In the genomic region with DNA sequence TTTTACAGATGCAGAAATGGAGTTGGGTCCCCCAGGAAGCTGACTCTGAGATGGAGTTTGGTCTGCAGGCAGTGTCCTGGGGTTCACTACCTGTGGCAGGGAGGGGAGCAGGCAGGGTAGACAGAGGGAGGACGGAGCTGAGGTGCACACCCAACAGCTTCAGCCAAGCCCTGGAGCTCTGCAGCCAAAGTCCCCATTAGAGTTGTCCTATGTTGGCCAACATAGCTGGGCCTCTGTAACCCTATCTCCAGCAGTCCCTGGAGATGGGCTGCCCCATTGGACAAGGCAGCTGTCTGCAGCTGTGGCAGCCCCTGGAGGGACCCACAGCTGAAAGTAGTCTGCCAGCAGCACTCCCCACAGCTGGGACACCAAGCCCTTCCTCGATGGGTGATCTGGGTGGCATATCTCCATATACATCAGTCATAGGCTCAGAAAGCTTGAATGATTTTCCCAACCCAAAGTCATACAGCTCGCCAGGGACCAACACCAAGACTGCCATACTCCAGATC, we compare ENCODE assay signal across 16 cellular contexts. TPM values are rescaled to one million over a fixed set of nuclear protein-coding genes. Genes with fewer than 3 reads are reported as not detected.
DNase-seq lines count a peak whose midpoint lies in the region; ATAC-seq lines count a peak whose summit lies in the region.
"Had no signal": no experiment of that assay in that cellular context is flagged by ENCODE, and none has a peak within 500 bp of the region (broad histone marks: within the 10 kb centered on the region; RNA-seq: fewer than 3 reads in every experiment).

No MANE protein-coding gene starts in this region.

- DNase-seq in activated CD4-positive, alpha-beta T cell treated with anti-CD3 and anti-CD28 coated beads for 36 hours: no peak
- DNase-seq in activated CD4-positive, alpha-beta T cell treated with anti-CD3 and anti-CD28 coated beads, Interleukin-2, amount 50 U/mL, for 48 hours: no peak
- no peak for DNase-seq in activated naive CD8-positive, alpha-beta T cell treated with anti-CD3 and anti-CD28 coated beads, Interleukin-2, amount 50 U/mL, for 24 hours
- DNase-seq in stimulated activated effector memory CD8-positive, alpha-beta T cell treated with anti-CD3 and anti-CD28 coated beads, Interleukin-12 subunit alpha, Interleukin-12 subunit beta, amount 100 ng/mL, for 72 hours (ENCODE audit: low spot score in 2 of 2): no peak
- DNase-seq in DMS53 (lab: John Stamatoyannopoulos, UW) (no peak), SKM-1 (lab: John Stamatoyannopoulos, UW; ENCODE audit: unreplicated experiment) (no peak), NCI-H2081 (lab: John Stamatoyannopoulos, UW) (no peak)
- DNase-seq: HCEC 1CT, hippocampal formation, Karpas-422, NCI-H1930, NCI-H748 treated with DMSO at 0.1 percent for 48 hours had no signal

- peaks cover 91% of the 10 kb centered on the region for H3K4me1 Mint-ChIP-seq in activated CD4-positive, alpha-beta T cell treated with anti-CD3 and anti-CD28 coated beads for 36 hours
- peaks cover 97% of the 10 kb centered on the region for H3K4me1 Mint-ChIP-seq in activated naive CD8-positive, alpha-beta T cell treated with anti-CD3 and anti-CD28 coated beads, Interleukin-2, amount 50 U/mL, for 24 hours
- H3K4me1 Mint-ChIP-seq in stimulated activated effector memory CD8-positive, alpha-beta T cell treated with anti-CD3 and anti-CD28 coated beads, Interleukin-12 subunit alpha, Interleukin-12 subunit beta, amount 100 ng/mL, for 72 hours: peaks cover 89% of the 10 kb centered on the region

- no peaks in the 10 kb centered on the region for H3K27me3 Mint-ChIP-seq in activated CD4-positive, alpha-beta T cell treated with anti-CD3 and anti-CD28 coated beads for 36 hours
- no peaks in the 10 kb centered on the region for H3K27me3 Mint-ChIP-seq in activated naive CD8-positive, alpha-beta T cell treated with anti-CD3 and anti-CD28 coated beads, Interleukin-2, amount 50 U/mL, for 24 hours

- peak overlapping the region; percentile 93 for H3K27ac Mint-ChIP-seq in activated CD4-positive, alpha-beta T cell treated with anti-CD3 and anti-CD28 coated beads for 36 hours
- peak overlapping the region; percentile 98 for H3K27ac Mint-ChIP-seq in activated naive CD8-positive, alpha-beta T cell treated with anti-CD3 and anti-CD28 coated beads, Interleukin-2, amount 50 U/mL, for 24 hours
- H3K27ac Mint-ChIP-seq in stimulated activated effector memory CD8-positive, alpha-beta T cell treated with anti-CD3 and anti-CD28 coated beads, Interleukin-12 subunit alpha, Interleukin-12 subunit beta, amount 100 ng/mL, for 72 hours: peak overlapping the region; percentile 63
- H3K27ac Mint-ChIP-seq: nephron had no signal

- CTCF ChIA-PET in activated CD4-positive, alpha-beta T cell treated with anti-CD3 and anti-CD28 coated beads for 36 hours (lab: Charles Lee): interaction anchor here (0.6 to 5.3 kb wide), 9 partner anchors 8 to 35 kb away, joined by 3 to 70 read pairs (median 6); a partner anchor contains a TSS

- POLR2A ChIA-PET in activated CD4-positive, alpha-beta T cell treated with anti-CD3 and anti-CD28 coated beads for 36 hours (lab: Charles Lee): interaction anchor here (0.6 to 1.5 kb wide), 3 partner anchors 12 to 102 kb away, joined by 3 to 23 read pairs (median 3); a partner anchor contains a TSS

- H3K9me3 Mint-ChIP-seq in activated CD4-positive, alpha-beta T cell treated with anti-CD3 and anti-CD28 coated beads for 36 hours (ENCODE audit: low read depth): peaks cover 8% of the 10 kb centered on the region
- H3K9me3 Mint-ChIP-seq in activated naive CD8-positive, alpha-beta T cell treated with anti-CD3 and anti-CD28 coated beads, Interleukin-2, amount 50 U/mL, for 24 hours: peaks cover 13% of the 10 kb centered on the region
- H3K9me3 Mint-ChIP-seq in stimulated activated effector memory CD8-positive, alpha-beta T cell treated with anti-CD3 and anti-CD28 coated beads, Interleukin-12 subunit alpha, Interleukin-12 subunit beta, amount 100 ng/mL, for 72 hours: peaks cover 2% of the 10 kb centered on the region
- H3K9me3 Mint-ChIP-seq: nephron had no signal

- H3K27ac ChIP-seq in KOPT-K1 (ENCODE audit: low read depth, low read length, poor library complexity, severe bottlenecking): peak overlapping the region; percentile 98
- H3K27ac ChIP-seq: ascending aorta, right atrium auricular region had no signal

- peak overlapping the region; percentile 94 for H3K4me3 Mint-ChIP-seq in activated CD4-positive, alpha-beta T cell treated with anti-CD3 and anti-CD28 coated beads for 36 hours
- H3K4me3 Mint-ChIP-seq in activated naive CD8-positive, alpha-beta T cell treated with anti-CD3 and anti-CD28 coated beads, Interleukin-2, amount 50 U/mL, for 24 hours: peak overlapping the region; percentile 96
- peak overlapping the region; percentile 99 for H3K4me3 Mint-ChIP-seq in stimulated activated effector memory CD8-positive, alpha-beta T cell treated with anti-CD3 and anti-CD28 coated beads, Interleukin-12 subunit alpha, Interleukin-12 subunit beta, amount 100 ng/mL, for 72 hours
- H3K4me3 Mint-ChIP-seq: nephron had no signal

- H3K9me3 ChIP-seq in KOPT-K1 (ENCODE audit: insufficient read depth, low read length, poor library complexity, severe bottlenecking): no peaks in the 10 kb centered on the region
- H3K9me3 ChIP-seq: ascending aorta, right atrium auricular region had no signal

- no peaks in the 10 kb centered on the region for H3K36me3 ChIP-seq in KOPT-K1 (ENCODE audit: insufficient read depth, low read length)
- H3K36me3 ChIP-seq: ascending aorta had no signal

- no peak for ATAC-seq in activated CD4-positive, alpha-beta T cell treated with anti-CD3 and anti-CD28 coated beads for 36 hours
- ATAC-seq in activated naive CD8-positive, alpha-beta T cell treated with anti-CD3 and anti-CD28 coated beads, Interleukin-2, amount 50 U/mL, for 24 hours: no peak
- no peak for ATAC-seq in stimulated activated effector memory CD8-positive, alpha-beta T cell treated with anti-CD3 and anti-CD28 coated beads, Interleukin-12 subunit alpha, Interleukin-12 subunit beta, amount 100 ng/mL, for 72 hours

- intact Hi-C loops in activated CD4-positive, alpha-beta T cell treated with anti-CD3 and anti-CD28 coated beads for 36 hours (cut with DNase I, micrococcal nuclease): loop anchor here (5.0 to 10.0 kb wide), 5 partner anchors 287 to 1325 kb away; a partner anchor contains a TSS

- H3K36me3 Mint-ChIP-seq in activated CD4-positive, alpha-beta T cell treated with anti-CD3 and anti-CD28 coated beads for 36 hours (ENCODE audit: low read depth): peaks cover 32% of the 10 kb centered on the region
- peaks cover 15% of the 10 kb centered on the region for H3K36me3 Mint-ChIP-seq in activated naive CD8-positive, alpha-beta T cell treated with anti-CD3 and anti-CD28 coated beads, Interleukin-2, amount 50 U/mL, for 24 hours (ENCODE audit: low read depth)
- peaks cover 11% of the 10 kb centered on the region for H3K36me3 Mint-ChIP-seq in stimulated activated effector memory CD8-positive, alpha-beta T cell treated with anti-CD3 and anti-CD28 coated beads, Interleukin-12 subunit alpha, Interleukin-12 subunit beta, amount 100 ng/mL, for 72 hours

RNA-seq across cellular contexts. Expression of a gene that starts 32.0 kb away (rescaled TPM):
- total RNA-seq in activated CD4-positive, alpha-beta T cell treated with anti-CD3 and anti-CD28 coated beads for 36 hours: 1 to 10 TPM; 8.9 to 9.2 TPM
